Comparison of ENCODE assay signal across 8 cellular contexts in the genomic region with DNA sequence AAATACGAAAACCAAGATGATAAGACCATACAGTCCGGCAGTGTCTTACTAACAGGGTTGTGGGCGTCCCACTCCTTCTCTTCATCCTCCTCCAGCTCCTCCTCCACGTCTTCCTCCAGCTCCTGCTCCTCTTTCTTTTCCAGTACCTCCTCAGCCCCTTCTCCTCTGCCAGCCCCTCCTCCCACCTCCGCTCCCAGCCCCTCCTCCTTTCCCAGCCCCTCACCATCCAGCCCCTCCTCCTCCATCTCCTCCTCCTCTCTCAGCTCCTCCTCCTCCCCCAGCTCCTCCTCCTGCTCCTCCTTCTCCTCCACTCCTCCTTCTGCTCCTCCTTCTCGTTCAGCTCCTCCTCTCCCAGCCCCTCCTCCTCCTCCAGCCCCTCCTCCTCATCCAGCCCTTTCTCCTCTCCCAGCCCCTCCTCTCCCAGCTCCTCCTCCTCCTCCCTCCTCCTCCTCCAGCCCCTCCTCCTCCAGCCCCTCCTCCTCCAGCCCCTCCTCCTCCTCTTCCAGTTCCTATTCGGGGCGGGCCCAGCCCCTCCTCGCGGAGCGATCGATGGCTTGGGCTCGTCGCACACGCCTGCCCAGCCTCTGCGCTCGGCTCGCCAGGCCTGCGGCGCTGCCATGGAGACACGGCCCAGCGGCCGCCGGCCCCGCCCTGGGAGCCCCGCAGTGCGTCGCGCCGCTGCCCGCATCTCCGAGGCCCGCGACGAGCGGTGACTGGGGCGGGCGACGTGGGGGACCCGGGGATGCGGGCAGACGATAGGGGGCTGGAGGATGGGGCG. TPM values are rescaled to one million over a fixed set of nuclear protein-coding genes. Genes with fewer than 3 reads are reported as not detected.
DNase-seq lines count a peak whose midpoint lies in the region; ATAC-seq, FAIRE-seq and TF ChIP-seq lines count a peak whose summit lies in the region.

Gene BRD3OS (plus strand): TSS at position 654 of the 778 bp plus-strand sequence. CDS start 1,267 bp downstream, outside the sequence.

- FAIRE-seq in H54 (lab: Jason Lieb, UNC), result peak; percentile 91

- H3K9ac ChIP-seq in DND-41 (ENCODE audit: low read depth, low read length), result peak within 1 kb of the TSS; percentile 58

- H4K20me1 ChIP-seq in DND-41 (ENCODE audit: insufficient read depth, low read length), result peaks cover 10% of the 10 kb centered on the region; the same call in 1 of the 2 replicates

- H3K9me3 ChIP-seq in DND-41 (ENCODE audit: insufficient read depth, low read length, severe bottlenecking), result no peaks in the 10 kb centered on the region

- H3K27me3 ChIP-seq in DND-41 (ENCODE audit: insufficient read depth, low read length, poor library complexity), result no peaks in the 10 kb centered on the region

- peak within 1 kb of the TSS; percentile 67 for H2AFZ ChIP-seq in DND-41 (ENCODE audit: low read depth, low read length)

- DNase-seq in DND-41 (peak; percentile 93), H54 (ENCODE audit: insufficient read length, low spot score) (peak; percentile 97), M059J (ENCODE audit: low read depth) (peak; percentile 96), SHP77 treated with DMSO at 0.1 percent for 48 hours (lab: John Stamatoyannopoulos, UW) (peak; percentile 89), fibroblast of the aortic adventitia (ENCODE audit: low read depth) (peak; percentile 100)
- DNase-seq in activated effector memory CD4-positive, alpha-beta T cell treated with Interleukin-2 at 50 U/mL for 16 hours, result peak; percentile 87
- peak; percentile 93 for DNase-seq in stimulated activated naive CD8-positive, alpha-beta T cell treated with anti-CD3 and anti-CD28 coated beads, Interleukin-15, Interleukin-2, amounts not matched to agents 100 U/mL and 50 U/mL, for 24 hours

- H3K36me3 ChIP-seq in DND-41 (ENCODE audit: insufficient read depth, low read length), result peaks cover 3% of the 10 kb centered on the region

- H3K27me3 Mint-ChIP-seq in nephron (ENCODE audit: low read depth), result no peaks in the 10 kb centered on the region

- peaks cover 19% of the 10 kb centered on the region for H3K4me1 ChIP-seq in DND-41 (ENCODE audit: insufficient read depth, low read length)

- no peaks in the 10 kb centered on the region for H3K79me2 ChIP-seq in DND-41 (ENCODE audit: insufficient read depth, low read length)

- peak; percentile 57 for TF ChIP-seq POLR2A in H54 (IDR thresholded peaks at IDR 0.05; ENCODE audit: low read depth, low read length)

- H3K4me1 Mint-ChIP-seq in nephron, result no peaks in the 10 kb centered on the region

- peak within 1 kb of the TSS; percentile 44 to 76; a peak in 3 of 4 replicates for H3K4me3 ChIP-seq in DND-41 (ENCODE audit: low read depth in 1 of 2, low read length in 2 of 2)
- peak within 1 kb of the TSS; percentile 91 for H3K4me3 ChIP-seq in fibroblast of the aortic adventitia (ENCODE audit: low read depth, low read length)

- H3K27ac ChIP-seq in DND-41 (ENCODE audit: low read length), result peak within 1 kb of the TSS; percentile 50; the same call in 1 of the 2 replicates

- peak within 1 kb of the TSS; percentile 87 for H3K4me2 ChIP-seq in DND-41 (ENCODE audit: insufficient read depth, low read length)

- H3K27ac Mint-ChIP-seq in nephron, result peak within 1 kb of the TSS; percentile 61 to 85 (median 84)

- H3K36me3 Mint-ChIP-seq in nephron (ENCODE audit: low read depth), result peaks cover 21% of the 10 kb centered on the region

- no peaks in the 10 kb centered on the region for H3K9me3 Mint-ChIP-seq in nephron

- no peak for TF ChIP-seq CTCF in DND-41 (IDR thresholded peaks at IDR 0.05; ENCODE audit: borderline replicate concordance, extremely low read depth, low read length, poor library complexity, severe bottlenecking)
- TF ChIP-seq CTCF in fibroblast of the aortic adventitia (IDR thresholded peaks at IDR 0.05; ENCODE audit: insufficient read depth, low read length), result no peak
- TF ChIP-seq CTCF in nephron (IDR thresholded peaks at IDR 0.05; ENCODE audit: unreplicated experiment in 3 of 3), result no peak

- peak within 1 kb of the TSS; percentile 82 to 85 (median 84) for H3K4me3 Mint-ChIP-seq in nephron

- ATAC-seq in DND-41 (ENCODE audit: insufficient read depth, low read depth), result peak; percentile 84
- ATAC-seq in stimulated activated naive CD8-positive, alpha-beta T cell treated with anti-CD3 and anti-CD28 coated beads, Interleukin-15, Interleukin-2, amounts not matched to agents 100 U/mL and 50 U/mL, for 24 hours, result peak; percentile 91

RNA-seq across cellular contexts. Expression of gene BRD3OS, which starts in this region (rescaled TPM):
- total RNA-seq in M059J (2014; rRNA removed; shearing (Covaris generic)), result 22.7 and 32.3 TPM in 2 replicates
- 11.5 and 26.2 TPM in 2 replicates for total RNA-seq in fibroblast of the aortic adventitia (ENCODE audit: low replicate concordance)

Comparison
In these comparisons a context has a peak if more than half of its experiments do, and no peak if none do; other contexts are left out.
1. Peak in every context shown above with its lines: DNase-seq, ATAC-seq, H3K4me3 ChIP-seq and H3K27ac ChIP-seq.